ENCODE assay signal across 17 cellular contexts in the genomic region with DNA sequence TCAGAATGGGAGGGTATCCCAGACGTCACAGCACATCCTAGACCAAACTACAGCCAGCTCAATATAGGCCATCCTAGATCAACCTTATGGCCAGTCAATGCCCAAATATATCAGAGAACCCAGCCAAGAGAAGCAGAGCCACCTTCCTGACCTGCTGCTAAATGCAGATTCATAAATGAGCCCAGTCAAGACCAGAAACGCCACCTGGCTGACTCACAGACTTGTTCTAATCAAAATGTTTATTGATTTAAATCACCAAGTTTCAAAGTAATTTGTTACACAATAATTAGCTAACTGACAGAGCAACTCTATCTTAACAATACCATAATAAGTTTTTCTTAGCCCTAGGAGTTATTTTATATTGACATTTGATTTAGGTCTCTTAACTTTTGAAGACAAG. TPM values are rescaled to one million over a fixed set of nuclear protein-coding genes. Genes with fewer than 3 reads are reported as not detected.
A peak's percentile ranks its signal among the peaks of the same experiment; 100 is the strongest.
DNase-seq lines count a peak whose midpoint lies in the region; ATAC-seq and TF ChIP-seq lines count a peak whose summit lies in the region.
"Had no signal": no experiment of that assay in that cellular context is flagged by ENCODE, and none has a peak within 500 bp of the region (broad histone marks: within the 10 kb centered on the region; RNA-seq: fewer than 3 reads in every experiment).

No MANE protein-coding gene starts in this region.

- TF ChIP-seq CTCF in activated B cell treated with CpG ODN at 0.5 μM for 24 hours (IDR thresholded peaks at IDR 0.05) = no peak

- no peaks in the 10 kb centered on the region for H3K27me3 Mint-ChIP-seq in activated naive CD8-positive, alpha-beta T cell treated with anti-CD3 and anti-CD28 coated beads, Interleukin-2, amount 50 U/mL, for 24 hours
- no peaks in the 10 kb centered on the region for H3K27me3 Mint-ChIP-seq in activated naive CD8-positive, alpha-beta T cell treated with anti-CD3 and anti-CD28 coated beads for 36 hours
- H3K27me3 Mint-ChIP-seq in activated B cell treated with CpG ODN at 0.5 μM for 24 hours = no peaks in the 10 kb centered on the region
- H3K27me3 Mint-ChIP-seq in stimulated activated naive B cell treated with anti-CD40 and anti-IgM and Interleukin-4, amounts not matched to agents 10 μg/mL and 1 μg/mL and 100 μg/mL, for 72 hours = no peaks in the 10 kb centered on the region

- POLR2A ChIA-PET in activated B cell treated with CpG ODN at 0.5 μM for 24 hours (lab: Charles Lee) = interaction anchor here (0.6 kb wide), 1 partner anchor 28 kb away, joined by 4 read pairs; no protein-coding TSS in a partner anchor

- ATAC-seq in activated naive CD8-positive, alpha-beta T cell treated with anti-CD3 and anti-CD28 coated beads, Interleukin-2, amount 50 U/mL, for 24 hours = no peak
- no peak for ATAC-seq in activated B cell treated with CpG ODN at 0.5 μM for 24 hours (ENCODE audit: low read depth)
- ATAC-seq in left lobe of liver = peak; percentile 31
- no peak for ATAC-seq in stimulated activated naive B cell treated with anti-CD40 and anti-IgM and Interleukin-4, amounts not matched to agents 10 μg/mL and 1 μg/mL and 100 μg/mL, for 72 hours (replicated peaks)
- ATAC-seq in GM18502 (IDR thresholded peaks at IDR 0.05; ENCODE audit: poor library complexity, unreplicated experiment) = no peak
- ATAC-seq: K562, Panc1 had no signal

- no peak for DNase-seq in activated naive CD8-positive, alpha-beta T cell treated with anti-CD3 and anti-CD28 coated beads, Interleukin-2, amount 50 U/mL, for 24 hours
- no peak for DNase-seq in activated naive CD8-positive, alpha-beta T cell treated with anti-CD3 and anti-CD28 coated beads for 36 hours
- DNase-seq in activated B cell treated with CpG ODN at 0.5 μM for 24 hours (no peak), left lobe of liver (ENCODE audit: low spot score) (no peak), SW 1271 (lab: John Stamatoyannopoulos, UW) (no peak), ureter (ENCODE audit: low spot score) (no peak)
- DNase-seq in stimulated activated naive B cell treated with anti-CD40 and anti-IgM and Interleukin-4, amounts not matched to agents 10 μg/mL and 1 μg/mL and 100 μg/mL, for 72 hours = no peak
- DNase-seq: 8988T, DMS79, NCI-H1048, NCI-H446 treated with DMSO at 0.1 percent for 48 hours, NCI-H774, Right ventricle myocardium superior, SK-N-SH had no signal

- H3K9me3 Mint-ChIP-seq in activated naive CD8-positive, alpha-beta T cell treated with anti-CD3 and anti-CD28 coated beads, Interleukin-2, amount 50 U/mL, for 24 hours = peaks cover 19% of the 10 kb centered on the region
- peaks cover 35% of the 10 kb centered on the region for H3K9me3 Mint-ChIP-seq in activated naive CD8-positive, alpha-beta T cell treated with anti-CD3 and anti-CD28 coated beads for 36 hours
- H3K9me3 Mint-ChIP-seq in activated B cell treated with CpG ODN at 0.5 μM for 24 hours = peaks cover 18% of the 10 kb centered on the region
- H3K9me3 Mint-ChIP-seq in stimulated activated naive B cell treated with anti-CD40 and anti-IgM and Interleukin-4, amounts not matched to agents 10 μg/mL and 1 μg/mL and 100 μg/mL, for 72 hours = peaks cover 8 to 10% of the 10 kb centered on the region in 2 donors

- H3K36me3 Mint-ChIP-seq in activated naive CD8-positive, alpha-beta T cell treated with anti-CD3 and anti-CD28 coated beads, Interleukin-2, amount 50 U/mL, for 24 hours (ENCODE audit: low read depth) = peaks cover 85% of the 10 kb centered on the region
- peaks cover 94% of the 10 kb centered on the region for H3K36me3 Mint-ChIP-seq in activated naive CD8-positive, alpha-beta T cell treated with anti-CD3 and anti-CD28 coated beads for 36 hours
- peaks cover 63% of the 10 kb centered on the region for H3K36me3 Mint-ChIP-seq in activated B cell treated with CpG ODN at 0.5 μM for 24 hours (ENCODE audit: low read depth)
- peaks cover 72 to 83% of the 10 kb centered on the region in 2 donors for H3K36me3 Mint-ChIP-seq in stimulated activated naive B cell treated with anti-CD40 and anti-IgM and Interleukin-4, amounts not matched to agents 10 μg/mL and 1 μg/mL and 100 μg/mL, for 72 hours

- intact Hi-C loops in activated B cell treated with CpG ODN at 0.5 μM for 24 hours (cut with micrococcal nuclease) = no loop called here

- peak overlapping the region; percentile 11 for H3K27ac Mint-ChIP-seq in activated naive CD8-positive, alpha-beta T cell treated with anti-CD3 and anti-CD28 coated beads, Interleukin-2, amount 50 U/mL, for 24 hours
- H3K27ac Mint-ChIP-seq in activated naive CD8-positive, alpha-beta T cell treated with anti-CD3 and anti-CD28 coated beads for 36 hours = no peak overlapping the region
- H3K27ac Mint-ChIP-seq in activated B cell treated with CpG ODN at 0.5 μM for 24 hours = peak overlapping the region; percentile 8
- H3K27ac Mint-ChIP-seq in stimulated activated naive B cell treated with anti-CD40 and anti-IgM and Interleukin-4, amounts not matched to agents 10 μg/mL and 1 μg/mL and 100 μg/mL, for 72 hours = peak overlapping the region; percentile 79

- CTCF ChIA-PET in activated B cell treated with CpG ODN at 0.5 μM for 24 hours (lab: Charles Lee) = no interaction called here

- peaks cover 62% of the 10 kb centered on the region for H3K4me1 Mint-ChIP-seq in activated naive CD8-positive, alpha-beta T cell treated with anti-CD3 and anti-CD28 coated beads, Interleukin-2, amount 50 U/mL, for 24 hours
- H3K4me1 Mint-ChIP-seq in activated naive CD8-positive, alpha-beta T cell treated with anti-CD3 and anti-CD28 coated beads for 36 hours = peaks cover 43% of the 10 kb centered on the region
- H3K4me1 Mint-ChIP-seq in activated B cell treated with CpG ODN at 0.5 μM for 24 hours = peaks cover 90% of the 10 kb centered on the region
- peaks cover 45 to 81% of the 10 kb centered on the region in 2 donors for H3K4me1 Mint-ChIP-seq in stimulated activated naive B cell treated with anti-CD40 and anti-IgM and Interleukin-4, amounts not matched to agents 10 μg/mL and 1 μg/mL and 100 μg/mL, for 72 hours

- no peak overlapping the region for H3K4me3 Mint-ChIP-seq in activated naive CD8-positive, alpha-beta T cell treated with anti-CD3 and anti-CD28 coated beads, Interleukin-2, amount 50 U/mL, for 24 hours
- no peak overlapping the region for H3K4me3 Mint-ChIP-seq in activated naive CD8-positive, alpha-beta T cell treated with anti-CD3 and anti-CD28 coated beads for 36 hours
- H3K4me3 Mint-ChIP-seq in activated B cell treated with CpG ODN at 0.5 μM for 24 hours = no peak overlapping the region
- H3K4me3 Mint-ChIP-seq in stimulated activated naive B cell treated with anti-CD40 and anti-IgM and Interleukin-4, amounts not matched to agents 10 μg/mL and 1 μg/mL and 100 μg/mL, for 72 hours = no peak overlapping the region

RNA-seq across cellular contexts. Expression of a gene that starts 28.6 kb away (rescaled TPM):
- 10 to 100 TPM; 41.6 to 44.7 TPM for total RNA-seq in activated naive CD8-positive, alpha-beta T cell treated with anti-CD3 and anti-CD28 coated beads for 36 hours
- total RNA-seq in activated B cell treated with CpG ODN at 0.5 μM for 24 hours (78.4 and 98.4 TPM in 2 replicates), left lobe of liver (18.3 TPM), ureter (84.9 TPM)
